ENCODE assay signal across 13 cellular contexts in the genomic region with DNA sequence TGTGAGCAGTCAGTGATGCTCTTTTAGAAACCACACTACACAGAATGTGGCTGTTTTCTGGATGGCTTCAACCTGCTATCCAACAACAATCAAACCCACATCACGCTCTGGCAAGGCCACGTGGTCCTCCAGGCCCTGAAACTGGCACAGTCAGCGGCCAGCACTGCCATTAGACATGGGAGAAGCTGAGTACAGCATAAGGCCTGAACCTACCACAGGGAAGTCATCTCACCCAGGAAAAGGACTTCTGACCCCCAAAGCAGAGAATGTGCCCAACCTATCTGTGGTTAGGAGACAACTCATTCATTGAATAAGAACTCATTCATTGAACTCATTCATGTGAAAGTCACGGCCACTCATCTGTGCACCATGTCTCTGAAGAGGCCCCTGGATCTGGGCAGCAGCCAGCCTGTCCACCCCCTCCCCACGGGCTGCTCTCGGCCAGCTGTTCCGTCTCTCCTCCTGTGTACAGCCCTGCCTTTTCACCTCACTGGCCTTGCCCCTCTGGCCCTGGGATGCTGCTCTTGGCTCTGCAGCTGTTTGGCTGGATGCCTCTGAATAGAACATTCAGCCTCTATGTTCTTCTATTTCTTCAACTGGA. TPM values are rescaled to one million over a fixed set of nuclear protein-coding genes. Genes with fewer than 3 reads are reported as not detected.
DNase-seq lines count a peak whose midpoint lies in the region; ATAC-seq and TF ChIP-seq lines count a peak whose summit lies in the region.
"Had no signal": no experiment of that assay in that cellular context is flagged by ENCODE, and none has a peak within 500 bp of the region (broad histone marks: within the 10 kb centered on the region; RNA-seq: fewer than 3 reads in every experiment).

No MANE protein-coding gene starts in this region.

- H3K4me3 ChIP-seq in choroid plexus epithelial cell (ENCODE audit: low read depth, low read length), result no peak overlapping the region
- no peak overlapping the region for H3K4me3 ChIP-seq in naive thymus-derived CD4-positive, alpha-beta T cell (ENCODE audit: low read length)
- H3K4me3 ChIP-seq: GM23338 had no signal

- H3K27me3 ChIP-seq in naive thymus-derived CD4-positive, alpha-beta T cell (ENCODE audit: control insufficient read depth in 2 of 2, insufficient read depth in 2 of 2, low read length in 2 of 2), result no peaks in the 10 kb centered on the region

- H3K27ac Mint-ChIP-seq in stimulated activated memory B cell treated with anti-CD40 and anti-IgM and Interleukin-4, amounts not matched to agents 10 μg/mL and 1 μg/mL and 100 μg/mL, for 72 hours, result no peak overlapping the region
- no peak overlapping the region for H3K27ac Mint-ChIP-seq in activated naive CD4-positive, alpha-beta T cell treated with anti-CD3 and anti-CD28 coated beads for 36 hours
- no peak overlapping the region for H3K27ac Mint-ChIP-seq in naive thymus-derived CD4-positive, alpha-beta T cell
- H3K27ac Mint-ChIP-seq: GM23338; stimulated activated naive CD8-positive, alpha-beta T cell treated with anti-CD3 and anti-CD28 coated beads, Interleukin-15, Interleukin-2, amounts not matched to agents 100 ng/mL and 50 ng/mL, for 24 hours had no signal

- no peak overlapping the region for H3K4me3 Mint-ChIP-seq in stimulated activated memory B cell treated with anti-CD40 and anti-IgM and Interleukin-4, amounts not matched to agents 10 μg/mL and 1 μg/mL and 100 μg/mL, for 72 hours
- H3K4me3 Mint-ChIP-seq in activated naive CD4-positive, alpha-beta T cell treated with anti-CD3 and anti-CD28 coated beads for 36 hours, result no peak overlapping the region
- no peak overlapping the region for H3K4me3 Mint-ChIP-seq in naive thymus-derived CD4-positive, alpha-beta T cell
- H3K4me3 Mint-ChIP-seq: GM23338; stimulated activated naive CD8-positive, alpha-beta T cell treated with anti-CD3 and anti-CD28 coated beads, Interleukin-15, Interleukin-2, amounts not matched to agents 100 ng/mL and 50 ng/mL, for 24 hours had no signal

- POLR2A ChIA-PET in naive thymus-derived CD4-positive, alpha-beta T cell (lab: Charles Lee), result no interaction called here

- H3K36me3 ChIP-seq in naive thymus-derived CD4-positive, alpha-beta T cell (ENCODE audit: control insufficient read depth in 2 of 3, insufficient read depth in 3 of 3, low read length in 3 of 3), result no peaks in the 10 kb centered on the region

- DNase-seq in NCI-H446 treated with DMSO at 0.1 percent for 48 hours (lab: John Stamatoyannopoulos, UW) (peak; percentile 52), choroid plexus epithelial cell (ENCODE audit: low read depth) (peak; percentile 39), left kidney (ENCODE audit: low read depth, low spot score) (peak; percentile 69)
- no peak for DNase-seq in activated naive CD4-positive, alpha-beta T cell treated with anti-CD3 and anti-CD28 coated beads for 36 hours
- no peak for DNase-seq in naive thymus-derived CD4-positive, alpha-beta T cell
- DNase-seq: activated CD4-positive, CD25-positive, alpha-beta regulatory T cell; MV-4-11 had no signal

- no peaks in the 10 kb centered on the region for H3K4me1 Mint-ChIP-seq in stimulated activated memory B cell treated with anti-CD40 and anti-IgM and Interleukin-4, amounts not matched to agents 10 μg/mL and 1 μg/mL and 100 μg/mL, for 72 hours
- no peaks in the 10 kb centered on the region for H3K4me1 Mint-ChIP-seq in activated naive CD4-positive, alpha-beta T cell treated with anti-CD3 and anti-CD28 coated beads for 36 hours (ENCODE audit: low read depth)
- no peaks in the 10 kb centered on the region for H3K4me1 Mint-ChIP-seq in naive thymus-derived CD4-positive, alpha-beta T cell
- H3K4me1 Mint-ChIP-seq: GM23338 had no signal

- H3K36me3 Mint-ChIP-seq in stimulated activated memory B cell treated with anti-CD40 and anti-IgM and Interleukin-4, amounts not matched to agents 10 μg/mL and 1 μg/mL and 100 μg/mL, for 72 hours, result no peaks in the 10 kb centered on the region
- H3K36me3 Mint-ChIP-seq in activated naive CD4-positive, alpha-beta T cell treated with anti-CD3 and anti-CD28 coated beads for 36 hours (ENCODE audit: low read depth), result no peaks in the 10 kb centered on the region
- H3K36me3 Mint-ChIP-seq in naive thymus-derived CD4-positive, alpha-beta T cell, result peaks cover 0 to 5% (median 0%) of the 10 kb centered on the region in 5 donors

- peaks cover 10% of the 10 kb centered on the region for H3K9me3 Mint-ChIP-seq in stimulated activated memory B cell treated with anti-CD40 and anti-IgM and Interleukin-4, amounts not matched to agents 10 μg/mL and 1 μg/mL and 100 μg/mL, for 72 hours
- H3K9me3 Mint-ChIP-seq in activated naive CD4-positive, alpha-beta T cell treated with anti-CD3 and anti-CD28 coated beads for 36 hours, result peaks cover 7% of the 10 kb centered on the region
- H3K9me3 Mint-ChIP-seq in naive thymus-derived CD4-positive, alpha-beta T cell, result peaks cover 0 to 17% (median 3%) of the 10 kb centered on the region in 11 donors
- H3K9me3 Mint-ChIP-seq: GM23338 had no signal

- intact Hi-C loops in activated naive CD4-positive, alpha-beta T cell treated with anti-CD3 and anti-CD28 coated beads for 36 hours (cut with micrococcal nuclease), result no loop called here
- intact Hi-C loops in naive thymus-derived CD4-positive, alpha-beta T cell (cut with micrococcal nuclease), result no loop called here

- peak; percentile 18 for ATAC-seq in stimulated activated memory B cell treated with anti-CD40 and anti-IgM and Interleukin-4, amounts not matched to agents 10 μg/mL and 1 μg/mL and 100 μg/mL, for 72 hours
- ATAC-seq in HG02571 (IDR thresholded peaks at IDR 0.05; ENCODE audit: unreplicated experiment) (no peak), GM18498 (IDR thresholded peaks at IDR 0.05; ENCODE audit: unreplicated experiment) (no peak)
- ATAC-seq in naive thymus-derived CD4-positive, alpha-beta T cell, result no peak
- ATAC-seq: GM23338, left lobe of liver had no signal

- H3K27ac ChIP-seq in naive thymus-derived CD4-positive, alpha-beta T cell (ENCODE audit: low read depth, low read length), result no peak overlapping the region

- H3K4me1 ChIP-seq in naive thymus-derived CD4-positive, alpha-beta T cell (ENCODE audit: control insufficient read depth in 2 of 2, insufficient read depth in 2 of 2, low read length in 2 of 2), result no peaks in the 10 kb centered on the region

- TF ChIP-seq CTCF in choroid plexus epithelial cell (conservative IDR thresholded peaks at IDR 0.05; ENCODE audit: low read depth, low read length), result no peak

- CTCF ChIA-PET in activated naive CD4-positive, alpha-beta T cell treated with anti-CD3 and anti-CD28 coated beads for 36 hours (lab: Charles Lee), result no interaction called here
- CTCF ChIA-PET in naive thymus-derived CD4-positive, alpha-beta T cell (lab: Charles Lee), result no interaction called here

- H3K27me3 Mint-ChIP-seq in stimulated activated memory B cell treated with anti-CD40 and anti-IgM and Interleukin-4, amounts not matched to agents 10 μg/mL and 1 μg/mL and 100 μg/mL, for 72 hours, result no peaks in the 10 kb centered on the region
- H3K27me3 Mint-ChIP-seq in activated naive CD4-positive, alpha-beta T cell treated with anti-CD3 and anti-CD28 coated beads for 36 hours (ENCODE audit: low read depth), result peaks cover 6% of the 10 kb centered on the region
- H3K27me3 Mint-ChIP-seq in naive thymus-derived CD4-positive, alpha-beta T cell, result peaks cover 0 to 6% (median 3%) of the 10 kb centered on the region in 5 donors

- no peaks in the 10 kb centered on the region for H3K9me3 ChIP-seq in naive thymus-derived CD4-positive, alpha-beta T cell (ENCODE audit: control insufficient read depth in 2 of 3, low read length in 3 of 3)

RNA-seq across cellular contexts. Expression of a gene that starts 41.1 kb away (rescaled TPM):
- total RNA-seq in activated naive CD4-positive, alpha-beta T cell treated with anti-CD3 and anti-CD28 coated beads for 36 hours, result 1 to 10 TPM; 4.7 to 4.9 TPM
- 1 to 10 TPM; 2.9 to 6.0 (median 3.7) TPM for total RNA-seq in naive thymus-derived CD4-positive, alpha-beta T cell
- 1 to 10 TPM; 6.3 to 8.1 TPM for polyA plus RNA-seq in naive thymus-derived CD4-positive, alpha-beta T cell

Comparison
In these comparisons a context has a peak if more than half of its experiments do, and no peak if none do; other contexts are left out.
1. DNase-seq: peak in NCI-H446 treated with DMSO at 0.1 percent for 48 hours (single experiment), choroid plexus epithelial cell (single experiment) and left kidney (single experiment); none in activated naive CD4-positive, alpha-beta T cell treated with anti-CD3 and anti-CD28 coated beads for 36 hours (single experiment) and naive thymus-derived CD4-positive, alpha-beta T cell (0 of 9).